In the genomic region with DNA sequence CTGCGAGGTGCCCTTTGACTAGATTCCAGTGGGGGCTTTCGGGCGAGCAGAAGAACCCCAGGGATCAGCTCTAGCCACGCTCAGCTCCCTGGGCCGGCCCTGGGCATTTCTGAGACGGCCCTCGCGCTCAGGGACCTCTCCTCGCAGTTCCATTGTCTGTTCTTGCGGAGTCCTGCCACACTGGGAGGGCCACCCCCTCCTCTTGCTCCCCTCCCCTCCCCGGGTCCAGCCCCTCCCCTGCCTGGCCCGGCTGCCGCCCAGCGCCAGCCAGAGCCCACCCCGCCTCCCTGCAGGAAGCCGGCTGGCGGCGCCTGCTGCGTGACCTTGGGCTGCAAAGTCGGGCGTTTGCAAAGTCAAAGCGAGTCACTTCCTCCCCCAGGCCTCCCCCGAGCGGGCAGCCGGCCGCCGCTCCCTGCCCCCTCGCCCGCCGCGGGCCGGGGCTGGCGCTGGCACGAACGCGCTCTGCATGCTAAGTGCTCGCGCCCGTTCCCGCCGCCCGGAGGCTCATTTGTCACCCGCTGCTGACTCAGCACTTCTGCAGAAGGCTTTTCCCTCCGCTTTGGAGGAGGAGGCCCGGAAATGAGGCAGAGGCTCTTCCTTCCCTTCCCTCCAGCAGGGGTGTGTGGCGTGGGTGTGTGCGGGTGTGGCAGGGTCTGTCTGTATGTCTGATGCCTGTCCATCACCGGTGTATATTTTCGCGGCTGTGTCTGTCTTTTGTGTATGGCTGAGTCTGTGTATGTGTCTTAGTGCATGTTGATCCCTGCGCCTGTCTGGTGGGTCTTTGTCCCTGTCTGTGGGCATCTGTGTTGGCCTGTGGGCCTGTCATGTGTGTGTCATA, we compare ENCODE assay signal across 1 cellular context.
TF ChIP-seq lines count a peak whose summit lies in the region.

No MANE protein-coding gene starts in this region.

TF ChIP-seq in K562, 482 proteins besides CTCF, POLR2A, EP300 and RAD21 (continued from another document and continues in another):
- TF ChIP-seq, protein P1, sequence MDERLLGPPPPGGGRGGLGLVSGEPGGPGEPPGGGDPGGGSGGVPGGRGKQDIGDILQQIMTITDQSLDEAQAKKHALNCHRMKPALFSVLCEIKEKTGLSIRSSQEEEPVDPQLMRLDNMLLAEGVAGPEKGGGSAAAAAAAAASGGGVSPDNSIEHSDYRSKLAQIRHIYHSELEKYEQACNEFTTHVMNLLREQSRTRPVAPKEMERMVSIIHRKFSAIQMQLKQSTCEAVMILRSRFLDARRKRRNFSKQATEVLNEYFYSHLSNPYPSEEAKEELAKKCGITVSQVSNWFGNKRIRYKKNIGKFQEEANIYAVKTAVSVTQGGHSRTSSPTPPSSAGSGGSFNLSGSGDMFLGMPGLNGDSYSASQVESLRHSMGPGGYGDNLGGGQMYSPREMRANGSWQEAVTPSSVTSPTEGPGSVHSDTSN (CRISPR knock-in tag; IDR thresholded peaks at IDR 0.05; ENCODE audit: low read depth) = peak; percentile 47; the same call in 1 of the 2 replicates
- TF ChIP-seq, protein P1 (tag; conservative IDR thresholded peaks at IDR 0.05; ENCODE audit: low read depth) = peak; percentile 89
- no peak for TF ChIP-seq RFX7 (CRISPR knock-in tag; IDR thresholded peaks at IDR 0.05)
- no peak for TF ChIP-seq HDAC6 (IDR thresholded peaks at IDR 0.05; ENCODE audit: low read depth, low read length)
- TF ChIP-seq HNRNPH1 (optimal IDR thresholded peaks at IDR 0.05; ENCODE audit: low read depth, low read length) = no peak
- no peak for TF ChIP-seq ZNF124 (CRISPR knock-in tag; IDR thresholded peaks at IDR 0.05)
- 0 out of 4 replicates have a peak, but pooled peaks of 1 of the 2 experiments have one; percentile 50 for TF ChIP-seq FOXK2 (conservative IDR thresholded peaks at IDR 0.05 in 1 of 2, IDR thresholded peaks at IDR 0.05 in 1 of 2; ENCODE audit: low read depth in 2 of 2)
- no peak for TF ChIP-seq XRCC4 (IDR thresholded peaks at IDR 0.05; ENCODE audit: extremely low read depth, insufficient read depth, insufficient read length)
- no peak for TF ChIP-seq FUS (optimal IDR thresholded peaks at IDR 0.05; ENCODE audit: low read depth, low read length)
- 0 out of 2 replicates have a peak, but pooled peaks have one; percentile 22 for TF ChIP-seq SUPT5H (IDR thresholded peaks at IDR 0.05)
- 0 out of 4 replicates have a peak, but pooled peaks of 1 of the 2 experiments have one; percentile 9 for TF ChIP-seq NRF1 (conservative IDR thresholded peaks at IDR 0.05 in 1 of 2, IDR thresholded peaks at IDR 0.05 in 1 of 2)
- TF ChIP-seq, protein P2, sequence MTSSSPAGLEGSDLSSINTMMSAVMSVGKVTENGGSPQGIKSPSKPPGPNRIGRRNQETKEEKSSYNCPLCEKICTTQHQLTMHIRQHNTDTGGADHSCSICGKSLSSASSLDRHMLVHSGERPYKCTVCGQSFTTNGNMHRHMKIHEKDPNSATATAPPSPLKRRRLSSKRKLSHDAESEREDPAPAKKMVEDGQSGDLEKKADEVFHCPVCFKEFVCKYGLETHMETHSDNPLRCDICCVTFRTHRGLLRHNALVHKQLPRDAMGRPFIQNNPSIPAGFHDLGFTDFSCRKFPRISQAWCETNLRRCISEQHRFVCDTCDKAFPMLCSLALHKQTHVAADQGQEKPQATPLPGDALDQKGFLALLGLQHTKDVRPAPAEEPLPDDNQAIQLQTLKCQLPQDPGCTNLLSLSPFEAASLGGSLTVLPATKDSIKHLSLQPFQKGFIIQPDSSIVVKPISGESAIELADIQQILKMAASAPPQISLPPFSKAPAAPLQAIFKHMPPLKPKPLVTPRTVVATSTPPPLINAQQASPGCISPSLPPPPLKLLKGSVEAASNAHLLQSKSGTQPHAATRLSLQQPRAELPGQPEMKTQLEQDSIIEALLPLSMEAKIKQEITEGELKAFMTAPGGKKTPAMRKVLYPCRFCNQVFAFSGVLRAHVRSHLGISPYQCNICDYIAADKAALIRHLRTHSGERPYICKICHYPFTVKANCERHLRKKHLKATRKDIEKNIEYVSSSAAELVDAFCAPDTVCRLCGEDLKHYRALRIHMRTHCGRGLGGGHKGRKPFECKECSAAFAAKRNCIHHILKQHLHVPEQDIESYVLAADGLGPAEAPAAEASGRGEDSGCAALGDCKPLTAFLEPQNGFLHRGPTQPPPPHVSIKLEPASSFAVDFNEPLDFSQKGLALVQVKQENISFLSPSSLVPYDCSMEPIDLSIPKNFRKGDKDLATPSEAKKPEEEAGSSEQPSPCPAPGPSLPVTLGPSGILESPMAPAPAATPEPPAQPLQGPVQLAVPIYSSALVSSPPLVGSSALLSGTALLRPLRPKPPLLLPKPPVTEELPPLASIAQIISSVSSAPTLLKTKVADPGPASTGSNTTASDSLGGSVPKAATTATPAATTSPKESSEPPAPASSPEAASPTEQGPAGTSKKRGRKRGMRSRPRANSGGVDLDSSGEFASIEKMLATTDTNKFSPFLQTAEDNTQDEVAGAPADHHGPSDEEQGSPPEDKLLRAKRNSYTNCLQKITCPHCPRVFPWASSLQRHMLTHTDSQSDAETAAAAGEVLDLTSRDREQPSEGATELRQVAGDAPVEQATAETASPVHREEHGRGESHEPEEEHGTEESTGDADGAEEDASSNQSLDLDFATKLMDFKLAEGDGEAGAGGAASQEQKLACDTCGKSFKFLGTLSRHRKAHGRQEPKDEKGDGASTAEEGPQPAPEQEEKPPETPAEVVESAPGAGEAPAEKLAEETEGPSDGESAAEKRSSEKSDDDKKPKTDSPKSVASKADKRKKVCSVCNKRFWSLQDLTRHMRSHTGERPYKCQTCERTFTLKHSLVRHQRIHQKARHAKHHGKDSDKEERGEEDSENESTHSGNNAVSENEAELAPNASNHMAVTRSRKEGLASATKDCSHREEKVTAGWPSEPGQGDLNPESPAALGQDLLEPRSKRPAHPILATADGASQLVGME (CRISPR knock-in tag; IDR thresholded peaks at IDR 0.05) = no peak
- TF ChIP-seq YBX1 (IDR thresholded peaks at IDR 0.05) = no peak
- no peak for TF ChIP-seq ZNF239 (CRISPR knock-in tag; IDR thresholded peaks at IDR 0.05)
- TF ChIP-seq HNRNPUL1 (IDR thresholded peaks at IDR 0.05; ENCODE audit: low read length) = no peak
- TF ChIP-seq, protein P3, sequence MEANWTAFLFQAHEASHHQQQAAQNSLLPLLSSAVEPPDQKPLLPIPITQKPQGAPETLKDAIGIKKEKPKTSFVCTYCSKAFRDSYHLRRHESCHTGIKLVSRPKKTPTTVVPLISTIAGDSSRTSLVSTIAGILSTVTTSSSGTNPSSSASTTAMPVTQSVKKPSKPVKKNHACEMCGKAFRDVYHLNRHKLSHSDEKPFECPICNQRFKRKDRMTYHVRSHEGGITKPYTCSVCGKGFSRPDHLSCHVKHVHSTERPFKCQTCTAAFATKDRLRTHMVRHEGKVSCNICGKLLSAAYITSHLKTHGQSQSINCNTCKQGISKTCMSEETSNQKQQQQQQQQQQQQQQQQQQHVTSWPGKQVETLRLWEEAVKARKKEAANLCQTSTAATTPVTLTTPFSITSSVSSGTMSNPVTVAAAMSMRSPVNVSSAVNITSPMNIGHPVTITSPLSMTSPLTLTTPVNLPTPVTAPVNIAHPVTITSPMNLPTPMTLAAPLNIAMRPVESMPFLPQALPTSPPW (CRISPR knock-in tag; IDR thresholded peaks at IDR 0.05) = peak; percentile 93
- TF ChIP-seq ZNF707 (CRISPR knock-in tag; conservative IDR thresholded peaks at IDR 0.05) = no peak
- TF ChIP-seq CBX1 (IDR thresholded peaks at IDR 0.05; ENCODE audit: low read depth) = no peak
- TF ChIP-seq TBL1XR1 (IDR thresholded peaks at IDR 0.05; ENCODE audit: low read length in 2 of 2) = peak in 1 of 2 experiments; percentile 49; a peak in 1 of 4 replicates
- TF ChIP-seq SRF (CRISPR knock-in tag; IDR thresholded peaks at IDR 0.05) = no peak
- TF ChIP-seq NUFIP1 (IDR thresholded peaks at IDR 0.05; ENCODE audit: partially characterized antibody) = no peak
- TF ChIP-seq ZNF77 (CRISPR knock-in tag; IDR thresholded peaks at IDR 0.05) = no peak
- TF ChIP-seq PYGO2 (tag; IDR thresholded peaks at IDR 0.05) = no peak
- no peak for TF ChIP-seq BMI1 (IDR thresholded peaks at IDR 0.05; ENCODE audit: low read length)
- no peak for TF ChIP-seq ZNF445 (CRISPR knock-in tag; IDR thresholded peaks at IDR 0.05; ENCODE audit: low read depth)
- no peak for TF ChIP-seq ZNF3 (CRISPR knock-in tag; IDR thresholded peaks at IDR 0.05)
- TF ChIP-seq TRIM28 (IDR thresholded peaks at IDR 0.05) = peak; percentile 57
- TF ChIP-seq POLR2AphosphoS5 (IDR thresholded peaks at IDR 0.05; ENCODE audit: control insufficient read depth, insufficient read depth, low read depth, low read length) = peak; percentile 39; the same call in 1 of the 2 replicates
- TF ChIP-seq SLC30A9 (CRISPR knock-in tag; IDR thresholded peaks at IDR 0.05) = no peak
- no peak for TF ChIP-seq ZNF134 (CRISPR knock-in tag; conservative IDR thresholded peaks at IDR 0.05)
- TF ChIP-seq SAFB2 (IDR thresholded peaks at IDR 0.05; ENCODE audit: borderline replicate concordance, low read depth, low read length, severe bottlenecking) = no peak
- no peak for TF ChIP-seq RHOXF2B (CRISPR knock-in tag; conservative IDR thresholded peaks at IDR 0.05)
- no peak for TF ChIP-seq FOXP1 (CRISPR knock-in tag; IDR thresholded peaks at IDR 0.05)
- TF ChIP-seq FOS (IDR thresholded peaks at IDR 0.05; ENCODE audit: extremely low read depth, insufficient read length) = no peak
- TF ChIP-seq RBM34 (IDR thresholded peaks at IDR 0.05; ENCODE audit: borderline replicate concordance, insufficient read depth, low read length) = no peak
- TF ChIP-seq ERF (CRISPR knock-in tag; IDR thresholded peaks at IDR 0.05) = no peak
- TF ChIP-seq MCM3 (IDR thresholded peaks at IDR 0.05) = no peak
- TF ChIP-seq ZBTB1 (CRISPR knock-in tag; IDR thresholded peaks at IDR 0.05; ENCODE audit: borderline replicate concordance, low read depth) = no peak
- TF ChIP-seq HNRNPLL (IDR thresholded peaks at IDR 0.05; ENCODE audit: low read depth, low read length, poor library complexity, severe bottlenecking) = peak; percentile 8
- no peak for TF ChIP-seq GATA2 (CRISPR knock-in tag; IDR thresholded peaks at IDR 0.05)
- no peak for TF ChIP-seq ZKSCAN3 (CRISPR knock-in tag; IDR thresholded peaks at IDR 0.05)
- TF ChIP-seq, protein P4, sequence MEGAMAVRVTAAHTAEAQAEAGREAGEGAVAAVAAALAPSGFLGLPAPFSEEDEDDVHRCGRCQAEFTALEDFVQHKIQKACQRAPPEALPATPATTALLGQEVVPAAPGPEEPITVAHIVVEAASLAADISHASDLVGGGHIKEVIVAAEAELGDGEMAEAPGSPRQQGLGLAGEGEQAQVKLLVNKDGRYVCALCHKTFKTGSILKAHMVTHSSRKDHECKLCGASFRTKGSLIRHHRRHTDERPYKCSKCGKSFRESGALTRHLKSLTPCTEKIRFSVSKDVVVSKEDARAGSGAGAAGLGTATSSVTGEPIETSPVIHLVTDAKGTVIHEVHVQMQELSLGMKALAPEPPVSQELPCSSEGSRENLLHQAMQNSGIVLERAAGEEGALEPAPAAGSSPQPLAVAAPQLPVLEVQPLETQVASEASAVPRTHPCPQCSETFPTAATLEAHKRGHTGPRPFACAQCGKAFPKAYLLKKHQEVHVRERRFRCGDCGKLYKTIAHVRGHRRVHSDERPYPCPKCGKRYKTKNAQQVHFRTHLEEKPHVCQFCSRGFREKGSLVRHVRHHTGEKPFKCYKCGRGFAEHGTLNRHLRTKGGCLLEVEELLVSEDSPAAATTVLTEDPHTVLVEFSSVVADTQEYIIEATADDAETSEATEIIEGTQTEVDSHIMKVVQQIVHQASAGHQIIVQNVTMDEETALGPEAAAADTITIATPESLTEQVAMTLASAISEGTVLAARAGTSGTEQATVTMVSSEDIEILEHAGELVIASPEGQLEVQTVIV (CRISPR knock-in tag; IDR thresholded peaks at IDR 0.05; ENCODE audit: borderline replicate concordance) = no peak
- TF ChIP-seq CBX3 (IDR thresholded peaks at IDR 0.05; ENCODE audit: borderline replicate concordance in 1 of 2, low read length in 2 of 2) = no peak
- no peak for TF ChIP-seq SETDB1 (IDR thresholded peaks at IDR 0.05; ENCODE audit: low read length)
- TF ChIP-seq ZNF717 (CRISPR knock-in tag; IDR thresholded peaks at IDR 0.05) = no peak
- TF ChIP-seq BRD9 (IDR thresholded peaks at IDR 0.05; ENCODE audit: low read depth, partially characterized antibody) = peak; percentile 35
- no peak for TF ChIP-seq ZNF184 (CRISPR knock-in tag; IDR thresholded peaks at IDR 0.05)
- TF ChIP-seq, protein P5, sequence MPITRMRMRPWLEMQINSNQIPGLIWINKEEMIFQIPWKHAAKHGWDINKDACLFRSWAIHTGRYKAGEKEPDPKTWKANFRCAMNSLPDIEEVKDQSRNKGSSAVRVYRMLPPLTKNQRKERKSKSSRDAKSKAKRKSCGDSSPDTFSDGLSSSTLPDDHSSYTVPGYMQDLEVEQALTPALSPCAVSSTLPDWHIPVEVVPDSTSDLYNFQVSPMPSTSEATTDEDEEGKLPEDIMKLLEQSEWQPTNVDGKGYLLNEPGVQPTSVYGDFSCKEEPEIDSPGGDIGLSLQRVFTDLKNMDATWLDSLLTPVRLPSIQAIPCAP (CRISPR knock-in tag; IDR thresholded peaks at IDR 0.05; ENCODE audit: borderline replicate concordance) = no peak
- TF ChIP-seq NCOR1 (IDR thresholded peaks at IDR 0.05) = peak; percentile 55
- no peak for TF ChIP-seq MED1 (CRISPR knock-in tag; IDR thresholded peaks at IDR 0.05; ENCODE audit: borderline replicate concordance)
- TF ChIP-seq NONO (IDR thresholded peaks at IDR 0.05; ENCODE audit: low read depth in 2 of 2, low read length in 1 of 2) = peak in 1 of 2 experiments; percentile 71; a peak in 2 of 4 replicates
- TF ChIP-seq ARNT (IDR thresholded peaks at IDR 0.05) = no peak
- TF ChIP-seq TAF7 (tag; IDR thresholded peaks at IDR 0.05) = no peak
- no peak for TF ChIP-seq POLR3G (IDR thresholded peaks at IDR 0.05; ENCODE audit: extremely low read depth, insufficient read length, insufficient replicate concordance)
- peak; percentile 24; the same call in 1 of the 2 replicates for TF ChIP-seq JUN (IDR thresholded peaks at IDR 0.05; ENCODE audit: borderline replicate concordance, low read depth, low read length)
- no peak for TF ChIP-seq JUN (CRISPR knock-in tag; IDR thresholded peaks at IDR 0.05; ENCODE audit: borderline replicate concordance)
- no peak for TF ChIP-seq ZNF586 (CRISPR knock-in tag; conservative IDR thresholded peaks at IDR 0.05)
- TF ChIP-seq STAT5A (IDR thresholded peaks at IDR 0.05; ENCODE audit: borderline replicate concordance, low read length) = no peak; the same call in 1 of the 2 replicates
